Comparison of ENCODE assay signal across 1 cellular context in genomic region chr2:85890522-85891176, GRCh38.
A peak's percentile ranks its signal among the peaks of the same experiment; 100 is the strongest.
TF ChIP-seq lines count a peak whose summit lies in the region.

No MANE protein-coding gene starts in this region.

TF ChIP-seq in K562, 482 proteins besides CTCF, POLR2A, EP300 and RAD21 (continued from another document and continues in another):
- TF ChIP-seq HMG20B (CRISPR knock-in tag; IDR thresholded peaks at IDR 0.05) (no peak), CBX1 (IDR thresholded peaks at IDR 0.05; ENCODE audit: low read depth) (no peak), TSHZ1 (CRISPR knock-in tag; IDR thresholded peaks at IDR 0.05) (no peak; the same call in 1 of the 2 replicates), ZBTB1 (CRISPR knock-in tag; IDR thresholded peaks at IDR 0.05; ENCODE audit: borderline replicate concordance, low read depth) (no peak), RBM14 (IDR thresholded peaks at IDR 0.05; ENCODE audit: borderline replicate concordance, insufficient read depth, low read depth, low read length) (no peak), SMARCA5 (IDR thresholded peaks at IDR 0.05) (no peak), CHAMP1 (IDR thresholded peaks at IDR 0.05) (no peak), RBFOX2 (IDR thresholded peaks at IDR 0.05; ENCODE audit: low read depth, low read length) (no peak), DDX20 (tag; IDR thresholded peaks at IDR 0.05; ENCODE audit: low read depth) (peak; percentile 78; the same call in 1 of the 2 replicates), PRMT5 (CRISPR knock-in tag; IDR thresholded peaks at IDR 0.05) (no peak), U2AF1 (optimal IDR thresholded peaks at IDR 0.05; ENCODE audit: low read depth, low read length) (no peak), L3MBTL2 (IDR thresholded peaks at IDR 0.05) (peak; percentile 66; the same call in 1 of the 2 replicates), RHOXF2B (CRISPR knock-in tag; conservative IDR thresholded peaks at IDR 0.05) (no peak), ZNF778 (CRISPR knock-in tag; IDR thresholded peaks at IDR 0.05) (no peak), TSC22D4 (tag; IDR thresholded peaks at IDR 0.05) (no peak), CTBP1 (IDR thresholded peaks at IDR 0.05; ENCODE audit: borderline replicate concordance) (peak; percentile 73; the same call in 1 of the 2 replicates), ZNF668 (CRISPR knock-in tag; IDR thresholded peaks at IDR 0.05) (peak; percentile 85; the same call in 1 of the 2 replicates), NFE2 (IDR thresholded peaks at IDR 0.05; ENCODE audit: low read depth) (peak; percentile 46), MITF (IDR thresholded peaks at IDR 0.05) (no peak), PTTG1 (tag; IDR thresholded peaks at IDR 0.05; ENCODE audit: low read depth) (peak; percentile 86), ZNF584 (CRISPR knock-in tag; IDR thresholded peaks at IDR 0.05; ENCODE audit: low read depth) (no peak), MNT (conservative IDR thresholded peaks at IDR 0.05) (no peak), ATF1 (CRISPR knock-in tag; IDR thresholded peaks at IDR 0.05) (no peak), ATF1 (tag; IDR thresholded peaks at IDR 0.05) (0 out of 2 replicates have a peak, but pooled peaks have one; percentile 17), ESRRA (IDR thresholded peaks at IDR 0.05; ENCODE audit: borderline replicate concordance, low read depth) (no peak), HOMEZ (CRISPR knock-in tag; IDR thresholded peaks at IDR 0.05) (no peak), STAG1 (CRISPR knock-in tag; IDR thresholded peaks at IDR 0.05; ENCODE audit: borderline replicate concordance) (no peak), RNF219 (CRISPR knock-in tag; IDR thresholded peaks at IDR 0.05) (no peak), ZNF586 (CRISPR knock-in tag; conservative IDR thresholded peaks at IDR 0.05) (no peak), PHF20 (IDR thresholded peaks at IDR 0.05; ENCODE audit: partially characterized antibody) (no peak), GABPB1 (CRISPR knock-in tag; IDR thresholded peaks at IDR 0.05) (no peak), PATZ1 (CRISPR knock-in tag; IDR thresholded peaks at IDR 0.05; ENCODE audit: borderline replicate concordance) (no peak), ZBTB17 (CRISPR knock-in tag; IDR thresholded peaks at IDR 0.05) (peak; percentile 84), TARDBP (IDR thresholded peaks at IDR 0.05) (no peak), KLF10 (CRISPR knock-in tag; IDR thresholded peaks at IDR 0.05) (no peak), TRIM28 (IDR thresholded peaks at IDR 0.05) (no peak), SMAD1 (IDR thresholded peaks at IDR 0.05; ENCODE audit: low read depth, low read length, partially characterized antibody) (no peak), HNRNPK (IDR thresholded peaks at IDR 0.05; ENCODE audit: low read depth, low read length, poor library complexity, severe bottlenecking) (no peak), MBD2 (IDR thresholded peaks at IDR 0.05; ENCODE audit: borderline replicate concordance, low read depth) (no peak), TEAD2 (tag; IDR thresholded peaks at IDR 0.05) (peak; percentile 71; the same call in 1 of the 2 replicates), STAT6 (CRISPR knock-in tag; IDR thresholded peaks at IDR 0.05) (no peak), TCF15 (CRISPR knock-in tag; IDR thresholded peaks at IDR 0.05) (no peak), ZNF280A (IDR thresholded peaks at IDR 0.05; ENCODE audit: low read depth, partially characterized antibody) (no peak), SAFB2 (IDR thresholded peaks at IDR 0.05; ENCODE audit: borderline replicate concordance, low read depth, low read length, severe bottlenecking) (no peak), ELF1 (tag; IDR thresholded peaks at IDR 0.05) (no peak), YBX1 (IDR thresholded peaks at IDR 0.05) (no peak), ZSCAN29 (IDR thresholded peaks at IDR 0.05) (no peak), TGIF2 (CRISPR knock-in tag; IDR thresholded peaks at IDR 0.05) (no peak), NR2F6 (CRISPR knock-in tag; IDR thresholded peaks at IDR 0.05) (no peak)
